ENCODE assay signal across 14 cellular contexts in the genomic region with DNA sequence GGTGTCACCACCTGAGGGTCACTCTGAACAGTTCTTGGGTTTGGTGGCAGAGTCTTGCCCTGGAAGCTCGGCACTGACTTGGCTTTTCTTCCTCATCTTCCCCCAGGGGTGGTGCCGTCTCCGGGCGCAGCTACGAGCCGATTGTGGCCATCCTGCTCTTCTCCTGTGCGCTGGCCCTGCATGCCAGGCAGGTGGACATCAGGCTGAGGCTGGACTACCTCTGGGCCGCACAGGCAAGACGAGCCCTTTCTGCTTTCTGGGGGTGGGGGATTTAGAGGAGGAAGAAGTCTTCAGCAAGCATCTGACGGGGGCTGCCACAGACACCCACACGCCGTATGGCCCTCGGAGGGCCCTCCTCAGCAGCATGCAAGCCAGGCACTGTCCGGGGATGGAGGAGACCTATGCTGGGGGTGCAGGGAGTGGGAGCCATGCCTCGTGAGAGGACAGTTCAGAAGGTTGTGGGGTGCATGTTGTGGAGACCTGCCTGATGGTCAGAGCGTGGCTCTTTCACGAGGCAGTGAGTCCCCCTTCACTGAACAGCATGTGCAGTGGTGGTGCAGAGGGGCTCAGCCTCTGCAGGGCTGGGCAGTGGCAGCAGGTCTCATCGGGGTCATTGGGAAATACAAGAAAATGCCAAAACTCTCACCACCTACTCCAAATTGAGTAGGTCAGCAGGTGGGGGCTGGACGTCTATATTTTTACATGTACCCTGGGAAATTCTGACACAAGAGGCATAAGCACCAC.
"Had no signal": no experiment of that assay in that cellular context is flagged by ENCODE, and none has a peak within 500 bp of the region (broad histone marks: within the 10 kb centered on the region; RNA-seq: fewer than 3 reads in every experiment).

No MANE protein-coding gene starts in this region.

- ATAC-seq: gastrocnemius medialis, left colon, T-helper 17 cell had no signal

- H3K9me3 Mint-ChIP-seq: activated naive CD4-positive, alpha-beta T cell treated with anti-CD3 and anti-CD28 coated beads for 36 hours; memory B cell; nephron progenitor cell had no signal

- H3K9me3 ChIP-seq: gastrocnemius medialis, stomach had no signal

- H3K4me1 ChIP-seq: gastrocnemius medialis had no signal

- H3K4me3 Mint-ChIP-seq: activated naive CD4-positive, alpha-beta T cell treated with anti-CD3 and anti-CD28 coated beads for 36 hours; memory B cell; nephron progenitor cell; T-helper 17 cell had no signal

- H3K36me3 Mint-ChIP-seq: memory B cell had no signal

- H3K27ac Mint-ChIP-seq: activated naive CD4-positive, alpha-beta T cell treated with anti-CD3 and anti-CD28 coated beads for 36 hours; memory B cell; nephron progenitor cell; T-helper 17 cell had no signal

- H3K4me3 ChIP-seq: cardiac muscle cell, gastrocnemius medialis, stomach had no signal

- H3K27me3 ChIP-seq: cardiac muscle cell, gastrocnemius medialis, stomach had no signal

- DNase-seq: activated CD4-positive, CD25-positive, alpha-beta regulatory T cell; activated naive CD4-positive, alpha-beta T cell treated with anti-CD3 and anti-CD28 coated beads for 36 hours; effector CD4-positive, alpha-beta T cell; gastrocnemius medialis; hypothalamus; left colon; nephron progenitor cell; SHP77 treated with DMSO at 0.1 percent for 48 hours; stimulated activated CD4-positive, alpha-beta T cell treated with anti-CD3 and anti-CD28 coated beads, Interleukin-15, amount 100 ng/mL, for 24 hours; stimulated activated CD4-positive, alpha-beta T cell treated with anti-CD3 and anti-CD28 coated beads, Interleukin-4, amount 100 ng/mL, for 24 hours; stomach; T-helper 17 cell had no signal

- H3K27ac ChIP-seq: cardiac muscle cell, gastrocnemius medialis, stomach had no signal

- H3K4me1 Mint-ChIP-seq: memory B cell, nephron progenitor cell had no signal

- H3K36me3 ChIP-seq: gastrocnemius medialis, stomach had no signal
